Comparison of ENCODE assay signal across 8 cellular contexts in the genomic region with DNA sequence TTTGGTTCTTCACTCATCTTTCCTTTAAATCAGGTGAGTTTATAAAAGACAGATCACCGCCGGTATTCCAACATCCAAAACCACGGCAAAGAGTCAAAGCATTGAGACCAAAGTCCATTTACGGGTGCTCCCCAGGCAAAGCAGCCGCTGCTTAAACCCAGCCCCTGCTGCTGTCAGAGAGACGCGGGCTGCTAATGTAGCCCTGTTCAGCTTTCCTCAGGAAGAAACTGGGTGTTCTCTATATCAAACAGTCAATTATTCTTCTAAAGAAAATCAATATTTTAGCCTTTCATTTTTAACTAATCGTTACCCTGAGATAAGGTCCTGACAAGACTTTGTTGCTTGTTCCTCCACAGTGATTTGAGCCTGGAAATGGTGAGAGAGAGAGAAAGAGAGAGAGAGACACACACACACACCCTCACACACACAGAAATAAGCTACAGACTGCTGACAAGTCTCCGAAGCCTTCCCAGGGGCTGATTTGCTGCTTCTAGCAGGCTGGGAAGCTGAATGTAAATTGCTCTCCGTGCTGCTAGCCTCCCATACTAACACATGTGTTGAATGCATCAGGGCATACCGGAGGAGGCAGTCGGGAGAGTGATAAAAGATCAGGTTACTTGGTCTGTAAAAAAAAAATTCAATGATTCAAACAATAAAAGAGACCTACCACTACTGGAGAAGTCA.
DNase-seq lines count a peak whose midpoint lies in the region; ATAC-seq and TF ChIP-seq lines count a peak whose summit lies in the region.

No MANE protein-coding gene starts in this region.

- DNase-seq in NCI-H1105 treated with DMSO at 0.1 percent for 48 hours (lab: John Stamatoyannopoulos, UW) (peak; percentile 29), GM20000 (ENCODE audit: low spot score) (no peak)

- peaks cover 24% of the 10 kb centered on the region for H3K4me1 Mint-ChIP-seq in activated T-helper 17 cell treated with anti-CD3 and anti-CD28 coated beads, Interleukin-2, amount 50 U/mL, for 72 hours

- H3K9me3 Mint-ChIP-seq in activated T-helper 17 cell treated with anti-CD3 and anti-CD28 coated beads, Interleukin-2, amount 50 U/mL, for 72 hours = peaks cover 4% of the 10 kb centered on the region

- H3K27me3 ChIP-seq in gastroesophageal sphincter = no peaks in the 10 kb centered on the region
- H3K27me3 ChIP-seq in neuron (ENCODE audit: insufficient read depth, low read length) = no peaks in the 10 kb centered on the region

- WGBS in gastroesophageal sphincter (ENCODE audit: low coverage in 1 of 2), 2 donors = 1 to 5% methylated on average over 9 to 12 of the region's 12 CpGs
- WGBS in urinary bladder = 4% methylated on average over 12 of the region's 12 CpGs

- H3K4me3 ChIP-seq in gastroesophageal sphincter (peak overlapping the region; percentile 26 to 41), neuron (ENCODE audit: low read length) (peak overlapping the region; percentile 77), urinary bladder (ENCODE audit: low read depth, low read length) (peak overlapping the region; percentile 24)

- TF ChIP-seq CTCF in gastroesophageal sphincter (IDR thresholded peaks at IDR 0.05) = no peak
- TF ChIP-seq CTCF in GM20000 (IDR thresholded peaks at IDR 0.05; ENCODE audit: extremely low read depth, missing control alignments) = no peak

- H3K4me1 ChIP-seq in gastroesophageal sphincter = peaks cover 0 to 31% (median 0%) of the 10 kb centered on the region in 3 donors
- H3K4me1 ChIP-seq in neuron (ENCODE audit: insufficient read depth, low read length) = peaks cover 25% of the 10 kb centered on the region
- no peaks in the 10 kb centered on the region for H3K4me1 ChIP-seq in urinary bladder (ENCODE audit: insufficient read depth)

- peak overlapping the region; percentile 90 for H2AFZ ChIP-seq in neuron (ENCODE audit: low read depth, low read length)

- TF ChIP-seq EP300 in gastroesophageal sphincter (IDR thresholded peaks at IDR 0.05) = no peak

- H3K27me3 Mint-ChIP-seq in activated T-helper 17 cell treated with anti-CD3 and anti-CD28 coated beads, Interleukin-2, amount 50 U/mL, for 72 hours = no peaks in the 10 kb centered on the region

- H3K36me3 ChIP-seq in gastroesophageal sphincter (no peaks in the 10 kb centered on the region), neuron (ENCODE audit: insufficient read depth, low read length) (no peaks in the 10 kb centered on the region), urinary bladder (ENCODE audit: insufficient read depth) (no peaks in the 10 kb centered on the region)

- H3K9me3 ChIP-seq in gastroesophageal sphincter (no peaks in the 10 kb centered on the region), neuron (ENCODE audit: low read length) (peaks cover 2% of the 10 kb centered on the region)

- peak overlapping the region; percentile 92 for H3K27ac Mint-ChIP-seq in activated T-helper 17 cell treated with anti-CD3 and anti-CD28 coated beads, Interleukin-2, amount 50 U/mL, for 72 hours

- peak; percentile 54 for ATAC-seq in GM18511 (IDR thresholded peaks at IDR 0.05; ENCODE audit: unreplicated experiment)
- ATAC-seq in activated T-helper 17 cell treated with anti-CD3 and anti-CD28 coated beads, Interleukin-2, amount 50 U/mL, for 72 hours (replicated peaks) = peak; percentile 51
- ATAC-seq in gastroesophageal sphincter = no peak
- ATAC-seq in HG03045 (IDR thresholded peaks at IDR 0.05; ENCODE audit: unreplicated experiment) = no peak

- H3K4me3 Mint-ChIP-seq in activated T-helper 17 cell treated with anti-CD3 and anti-CD28 coated beads, Interleukin-2, amount 50 U/mL, for 72 hours = peak overlapping the region; percentile 94

- peaks cover 35% of the 10 kb centered on the region for H3K36me3 Mint-ChIP-seq in activated T-helper 17 cell treated with anti-CD3 and anti-CD28 coated beads, Interleukin-2, amount 50 U/mL, for 72 hours (ENCODE audit: low read depth)

- H3K27ac ChIP-seq in gastroesophageal sphincter = peak overlapping the region in 2 of 4 donors; percentile 42 to 53
- no peak overlapping the region for H3K27ac ChIP-seq in urinary bladder (ENCODE audit: low read depth)

- TF ChIP-seq POLR2A in gastroesophageal sphincter (IDR thresholded peaks at IDR 0.05) = no peak

Comparison
In these comparisons a context has a peak if more than half of its experiments do, and no peak if none do; other contexts are left out.
1. ATAC-seq: peak in GM18511 (single experiment) and activated T-helper 17 cell treated with anti-CD3 and anti-CD28 coated beads, Interleukin-2, amount 50 U/mL, for 72 hours (single experiment); none in gastroesophageal sphincter (single experiment) and HG03045 (single experiment).
2. H3K4me3 ChIP-seq: peak in every context shown above with its lines; median percentile 77 in neuron; 34 in gastroesophageal sphincter; 24 in urinary bladder.